ENCODE assay signal across 22 cellular contexts in genomic region chr20:33707668-33708067, GRCh38.
"Had no signal": no experiment of that assay in that cellular context is flagged by ENCODE, and none has a peak within 500 bp of the region (broad histone marks: within the 10 kb centered on the region; RNA-seq: fewer than 3 reads in every experiment).

No MANE protein-coding gene starts in this region.

- H3K4me3 ChIP-seq: MG63, SJCRH30 had no signal

- DNase-seq: IMR-90, Karpas-422, KG1, MG63, NCI-H1092, NCI-H1105 treated with DMSO at 0.1 percent for 48 hours, NCI-H1417 treated with DMSO at 0.1 percent for 48 hours, NCI-H146, NCI-H1694 treated with DMSO at 0.1 percent for 48 hours, NCI-H1930, NCI-H2081, NCI-H2107, NCI-H2227 treated with DMSO at 0.1 percent for 48 hours, NCI-H446, NCI-H510A, NCI-H524 treated with DMSO at 0.1 percent for 48 hours, NCI-H69, NCI-H774, SHP77 treated with DMSO at 0.1 percent for 48 hours, SJCRH30 had no signal

- ATAC-seq: Right ventricle myocardium inferior, SK-N-SH treated with all-trans-retinoic acid at 6 μM for 48 hours had no signal

- H3K4me1 ChIP-seq: SJCRH30 had no signal

- H3K27ac ChIP-seq: SJCRH30 had no signal

- H3K9me3 ChIP-seq: MG63, SJCRH30 had no signal

- H3K36me3 ChIP-seq: MG63 had no signal
